21 cellular contexts compared by ENCODE assay signal in genomic region chr2:239173301-239173700, GRCh38.
"Had no signal": no experiment of that assay in that cellular context is flagged by ENCODE, and none has a peak within 500 bp of the region (broad histone marks: within the 10 kb centered on the region; RNA-seq: fewer than 3 reads in every experiment).

No MANE protein-coding gene starts in this region.

- H3K36me3 ChIP-seq: SJSA1 had no signal

- H3K27me3 ChIP-seq: SJSA1 had no signal

- H3K4me1 ChIP-seq: SJSA1 had no signal

- DNase-seq: MV-4-11, NCI-H1048, NCI-H1105, NCI-H1436 treated with DMSO at 0.1 percent for 48 hours, NCI-H187, NCI-H2029, NCI-H2081 treated with DMSO at 0.1 percent for 48 hours, NCI-H2171, NCI-H226, NCI-H446, NCI-H510A, NCI-H524 treated with DMSO at 0.1 percent for 48 hours, NCI-H69, NCI-H774, Right ventricle myocardium superior, RPMI8226, SIG-M5 had no signal

- H3K4me3 ChIP-seq: K562, SJSA1, SK-N-MC had no signal

- H3K27ac ChIP-seq: HL-60, SJSA1, SK-N-MC had no signal
